8 cellular contexts compared by ENCODE assay signal in genomic region chr4:153127773-153128494, GRCh38.
A peak's percentile ranks its signal among the peaks of the same experiment; 100 is the strongest.
DNase-seq lines count a peak whose midpoint lies in the region; ATAC-seq and TF ChIP-seq lines count a peak whose summit lies in the region.

No MANE protein-coding gene starts in this region.

- no peak overlapping the region for H3K4me3 Mint-ChIP-seq in activated CD4-positive, alpha-beta T cell treated with anti-CD3 and anti-CD28 coated beads for 36 hours

- peak; percentile 82 for TF ChIP-seq CTCF in GM13977 (IDR thresholded peaks at IDR 0.05; ENCODE audit: extremely low read depth, insufficient read depth, missing control alignments)
- TF ChIP-seq CTCF in choroid plexus epithelial cell (conservative IDR thresholded peaks at IDR 0.05; ENCODE audit: low read depth, low read length) = peak; percentile 86

- H3K27me3 Mint-ChIP-seq in activated CD4-positive, alpha-beta T cell treated with anti-CD3 and anti-CD28 coated beads for 36 hours = no peaks in the 10 kb centered on the region

- POLR2A ChIA-PET in activated CD4-positive, alpha-beta T cell treated with anti-CD3 and anti-CD28 coated beads for 36 hours (lab: Charles Lee) = interaction anchor here (1.0 to 1.7 kb wide), 3 partner anchors 13 to 44 kb away, joined by 4 to 8 read pairs (median 5); no protein-coding TSS in a partner anchor

- H3K9me3 Mint-ChIP-seq in activated CD4-positive, alpha-beta T cell treated with anti-CD3 and anti-CD28 coated beads for 36 hours (ENCODE audit: low read depth) = no peaks in the 10 kb centered on the region

- CTCF ChIA-PET in activated CD4-positive, alpha-beta T cell treated with anti-CD3 and anti-CD28 coated beads for 36 hours (lab: Charles Lee) = interaction anchor here (0.6 to 6.4 kb wide), 46 partner anchors 8 to 525 kb away, joined by 3 to 345 read pairs (median 4); partner anchors contain the start of gene FHDC1

- DNase-seq in GM13977 (ENCODE audit: low spot score) (peak; percentile 74), NCI-H446 treated with DMSO at 0.1 percent for 48 hours (lab: John Stamatoyannopoulos, UW) (peak; percentile 54), choroid plexus epithelial cell (ENCODE audit: low read depth) (peak; percentile 92), kidney tubule cell (ENCODE audit: low spot score) (peak; percentile 84)
- peak; percentile 91 for DNase-seq in activated CD4-positive, alpha-beta T cell treated with anti-CD3 and anti-CD28 coated beads for 36 hours
- peak; percentile 76 for DNase-seq in stimulated activated CD4-positive, alpha-beta T cell treated with anti-CD3 and anti-CD28 coated beads, Interleukin-2, amount 100 ng/mL, for 4 hours (ENCODE audit: low read depth)

- H3K4me1 Mint-ChIP-seq in activated CD4-positive, alpha-beta T cell treated with anti-CD3 and anti-CD28 coated beads for 36 hours = peaks cover 7% of the 10 kb centered on the region

- intact Hi-C loops in activated CD4-positive, alpha-beta T cell treated with anti-CD3 and anti-CD28 coated beads for 36 hours (cut with DNase I, micrococcal nuclease) = loop anchor here (1.0 to 5.0 kb wide), 4 partner anchors 45 to 720 kb away; partner anchors contain the start of gene FHDC1 (in 2 of the 2)

- H3K27ac Mint-ChIP-seq in activated CD4-positive, alpha-beta T cell treated with anti-CD3 and anti-CD28 coated beads for 36 hours = no peak overlapping the region

- peak overlapping the region; percentile 38 for H3K4me3 ChIP-seq in choroid plexus epithelial cell (ENCODE audit: low read depth, low read length)

- H3K36me3 Mint-ChIP-seq in activated CD4-positive, alpha-beta T cell treated with anti-CD3 and anti-CD28 coated beads for 36 hours (ENCODE audit: low read depth) = no peaks in the 10 kb centered on the region

- in situ Hi-C loops in GM13977 (cut with MboI; ENCODE audit: low pct_unique_long_range_greater_than_20kb, low sequenced_read_pairs, unreplicated experiment) = loop anchor here (25.0 kb wide), 1 partner anchor 509 kb away; no protein-coding TSS in a partner anchor

- ATAC-seq in HG03342 (IDR thresholded peaks at IDR 0.05; ENCODE audit: unreplicated experiment) (peak; percentile 80), HG03571 (IDR thresholded peaks at IDR 0.05; ENCODE audit: unreplicated experiment) (no peak)
- ATAC-seq in activated CD4-positive, alpha-beta T cell treated with anti-CD3 and anti-CD28 coated beads for 36 hours = peak; percentile 86
